Comparison of ENCODE assay signal across 8 cellular contexts in genomic region chr16:69330286-69331109, GRCh38. TPM values are rescaled to one million over a fixed set of nuclear protein-coding genes. Genes with fewer than 3 reads are reported as not detected.
DNase-seq lines count a peak whose midpoint lies in the region; ATAC-seq and TF ChIP-seq lines count a peak whose summit lies in the region.

A gene with protein sequence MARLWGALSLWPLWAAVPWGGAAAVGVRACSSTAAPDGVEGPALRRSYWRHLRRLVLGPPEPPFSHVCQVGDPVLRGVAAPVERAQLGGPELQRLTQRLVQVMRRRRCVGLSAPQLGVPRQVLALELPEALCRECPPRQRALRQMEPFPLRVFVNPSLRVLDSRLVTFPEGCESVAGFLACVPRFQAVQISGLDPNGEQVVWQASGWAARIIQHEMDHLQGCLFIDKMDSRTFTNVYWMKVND (minus strand): TSS chr16:69330588. CDS start chr16:69330570, 18 bp downstream.

- TF ChIP-seq EP300 in ovary (IDR thresholded peaks at IDR 0.05) = no peak

- no peaks in the 10 kb centered on the region for H3K27me3 ChIP-seq in ovary
- no peaks in the 10 kb centered on the region for H3K27me3 ChIP-seq in thyroid gland

- H3K4me1 ChIP-seq in ovary (ENCODE audit: insufficient read depth) (peaks cover 3% of the 10 kb centered on the region), thyroid gland (peaks cover 39 to 49% of the 10 kb centered on the region in 2 donors)

- intact Hi-C loops in Right ventricle myocardium inferior (cut with DNase I) (no loop called here), ovary (cut with DNase I) (no loop called here), thyroid gland (cut with DNase I) (loop anchor here (10.0 kb wide), 1 partner anchor 54 kb away; the partner anchor contains the start of gene TERF2)

- peak; percentile 38 for TF ChIP-seq POLR2A in ovary (IDR thresholded peaks at IDR 0.05)
- TF ChIP-seq POLR2A in thyroid gland (IDR thresholded peaks at IDR 0.05) = peak; percentile 15 to 80

- WGBS in ovary, 3 donors = 0 to 1% (median 1%) methylated on average over 55 to 93 of the region's 93 CpGs
- WGBS in thyroid gland, 2 donors = 4 to 8% methylated on average over 6 to 7 of the region's 93 CpGs

- H3K4me3 ChIP-seq in GM12875 (ENCODE audit: low read depth, low read length) (peak within 1 kb of the TSS; percentile 70), ovary (peak within 1 kb of the TSS; percentile 91), thyroid gland (replicated peaks in 1 of 3) (peak within 1 kb of the TSS; percentile 73 to 76 (median 76))

- no peaks in the 10 kb centered on the region for H3K36me3 ChIP-seq in ovary
- H3K36me3 ChIP-seq in thyroid gland = peaks cover 25 to 37% of the 10 kb centered on the region in 2 donors

- peak; percentile 66 for DNase-seq in NCI-H128 (lab: John Stamatoyannopoulos, UW; ENCODE audit: unreplicated experiment)
- DNase-seq in SW 1271 (lab: John Stamatoyannopoulos, UW) = peak; percentile 72 to 86
- DNase-seq in activated naive CD8-positive, alpha-beta T cell treated with anti-CD3 and anti-CD28 coated beads, Interleukin-2, amount 50 U/mL, for 16 hours (ENCODE audit: low read depth, low spot score) = peak; percentile 67
- peak; percentile 97 for DNase-seq in Right ventricle myocardium inferior (ENCODE audit: missing footprints)
- DNase-seq in ovary = peak; percentile 91 to 95 (median 92)
- DNase-seq in thyroid gland = peak; percentile 96

- no peak for TF ChIP-seq CTCF in GM12875 (IDR thresholded peaks at IDR 0.05; ENCODE audit: borderline replicate concordance, insufficient read depth, low read depth, low read length)
- TF ChIP-seq CTCF in ovary (IDR thresholded peaks at IDR 0.05) = peak in 2 of 3 donors; percentile 6 to 34
- peak in 1 of 6 experiments; percentile 17 for TF ChIP-seq CTCF in thyroid gland (IDR thresholded peaks at IDR 0.05)

- peak; percentile 97 for ATAC-seq in HG02759 (IDR thresholded peaks at IDR 0.05; ENCODE audit: unreplicated experiment)
- ATAC-seq in Right ventricle myocardium inferior = peak; percentile 98

- H3K27ac ChIP-seq in ovary (peak within 1 kb of the TSS; percentile 52 to 80), thyroid gland (peak within 1 kb of the TSS; percentile 82 to 90 (median 84))

- H3K9me3 ChIP-seq in ovary = no peaks in the 10 kb centered on the region
- no peaks in the 10 kb centered on the region for H3K9me3 ChIP-seq in thyroid gland

RNA-seq across cellular contexts. Expression of the gene that starts here (rescaled TPM):
- total RNA-seq in Right ventricle myocardium inferior = 5.2 TPM
- 10 to 100 TPM in 4 of 7 donors, 1 to 10 TPM in 3; 6.5 to 14.3 (median 11.4) TPM for total RNA-seq in ovary
- 1 to 10 TPM in 1 of 2 donors, not detected in 1; 2.4 TPM for polyA plus RNA-seq in ovary
- 10 to 100 TPM; 35.2 to 57.0 (median 51.0) TPM for total RNA-seq in thyroid gland

Comparison
In these comparisons a context has a peak if more than half of its experiments do, and no peak if none do; other contexts are left out.
1. Peak in every context shown above with its lines: DNase-seq, ATAC-seq, H3K4me3 ChIP-seq and H3K27ac ChIP-seq.